12 cellular contexts compared by ENCODE assay signal in the genomic region with DNA sequence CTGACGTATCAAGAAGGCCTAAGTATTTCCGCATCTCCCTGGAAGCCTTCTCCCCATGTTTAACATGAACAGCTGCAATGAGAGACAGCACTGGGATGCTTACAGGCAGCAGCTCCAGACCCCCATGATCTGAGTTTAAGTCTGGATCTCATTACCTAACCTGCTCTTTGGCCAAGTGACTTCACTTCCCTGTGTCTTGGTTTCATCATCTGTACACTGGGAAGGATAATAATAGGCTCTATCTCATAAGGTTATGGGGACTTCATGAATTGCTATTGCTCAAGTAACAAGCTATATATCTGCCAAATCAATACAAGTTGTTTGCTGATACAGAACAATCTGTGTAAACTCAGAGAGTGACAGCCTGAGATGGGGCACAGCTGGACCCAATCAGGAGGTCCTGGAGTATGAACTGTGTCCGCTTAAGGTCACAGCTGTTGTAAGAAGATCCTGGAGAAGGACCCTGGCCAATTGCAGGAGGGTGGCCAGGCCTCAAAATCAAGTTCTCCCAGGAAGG. TPM values are rescaled to one million over a fixed set of nuclear protein-coding genes. Genes with fewer than 3 reads are reported as not detected.
A peak's percentile ranks its signal among the peaks of the same experiment; 100 is the strongest.
DNase-seq lines count a peak whose midpoint lies in the region; ATAC-seq and TF ChIP-seq lines count a peak whose summit lies in the region.
"Had no signal": no experiment of that assay in that cellular context is flagged by ENCODE, and none has a peak within 500 bp of the region (broad histone marks: within the 10 kb centered on the region; RNA-seq: fewer than 3 reads in every experiment).

No MANE protein-coding gene starts in this region.

- no peaks in the 10 kb centered on the region for H3K9me3 Mint-ChIP-seq in activated CD4-positive, alpha-beta T cell treated with anti-CD3 and anti-CD28 coated beads, Interleukin-2, amount 10 ng/mL, durations not matched to agents 7 days and 5 days

- DNase-seq in body of pancreas = peak in 3 of 4 donors; percentile 25 to 48 (median 37)
- DNase-seq in left lobe of liver (ENCODE audit: low spot score) = peak; percentile 38
- DNase-seq in stimulated activated CD8-positive, alpha-beta memory T cell treated with anti-CD3 and anti-CD28 coated beads, Interleukin-4, amount 100 ng/mL, for 48 hours = peak; percentile 10
- DNase-seq in activated CD4-positive, alpha-beta T cell treated with anti-CD3 and anti-CD28 coated beads, Interleukin-2, amount 10 ng/mL, durations not matched to agents 7 days and 5 days = no peak
- no peak for DNase-seq in NCI-H226
- no peak for DNase-seq in NCI-H2227 (lab: John Stamatoyannopoulos, UW; ENCODE audit: unreplicated experiment)
- DNase-seq: NCI-H1694, SIG-M5 had no signal

- H3K27me3 Mint-ChIP-seq in activated CD4-positive, alpha-beta T cell treated with anti-CD3 and anti-CD28 coated beads, Interleukin-2, amount 10 ng/mL, durations not matched to agents 7 days and 5 days = no peaks in the 10 kb centered on the region

- H3K27ac ChIP-seq in HEK293 (ENCODE audit: extremely low read depth, low read depth, low read length) = 0 out of 2 replicates have a peak overlapping the region, but pooled peaks have one; percentile 39
- H3K27ac ChIP-seq in body of pancreas = peak overlapping the region in 2 of 4 donors; percentile 25 to 56

- no peak for TF ChIP-seq POLR2A in body of pancreas (IDR thresholded peaks at IDR 0.05)

- peaks cover 8% of the 10 kb centered on the region for H3K4me1 Mint-ChIP-seq in activated CD4-positive, alpha-beta T cell treated with anti-CD3 and anti-CD28 coated beads, Interleukin-2, amount 10 ng/mL, durations not matched to agents 7 days and 5 days

- no peak overlapping the region for H3K4me3 Mint-ChIP-seq in activated CD4-positive, alpha-beta T cell treated with anti-CD3 and anti-CD28 coated beads, Interleukin-2, amount 10 ng/mL, durations not matched to agents 7 days and 5 days

- no peaks in the 10 kb centered on the region for H3K36me3 Mint-ChIP-seq in activated CD4-positive, alpha-beta T cell treated with anti-CD3 and anti-CD28 coated beads, Interleukin-2, amount 10 ng/mL, durations not matched to agents 7 days and 5 days (ENCODE audit: low read depth)

- no peak for TF ChIP-seq CTCF in HEK293 (tag by site-specific recombination; IDR thresholded peaks at IDR 0.05)
- TF ChIP-seq CTCF in body of pancreas (IDR thresholded peaks at IDR 0.05) = no peak

- H3K4me3 ChIP-seq in HEK293 (ENCODE audit: low read depth, low read length) = no peak overlapping the region
- no peak overlapping the region for H3K4me3 ChIP-seq in body of pancreas
- H3K4me3 ChIP-seq: skin epidermis had no signal

- POLR2A ChIA-PET in HEK293 (lab: Yijun Ruan, JAX) = interaction anchor here (1.0 kb wide), 1 partner anchor 104 kb away, joined by 3 read pairs; no protein-coding TSS in a partner anchor
- POLR2A ChIA-PET in activated CD4-positive, alpha-beta T cell treated with anti-CD3 and anti-CD28 coated beads, Interleukin-2, amount 10 ng/mL, durations not matched to agents 7 days and 5 days (lab: Charles Lee) = no interaction called here

- intact Hi-C loops in body of pancreas (cut with DNase I) = no loop called here

- no peak overlapping the region for H3K27ac Mint-ChIP-seq in activated CD4-positive, alpha-beta T cell treated with anti-CD3 and anti-CD28 coated beads, Interleukin-2, amount 10 ng/mL, durations not matched to agents 7 days and 5 days

- H3K4me1 ChIP-seq in HEK293 (ENCODE audit: control insufficient read depth, insufficient read depth, low read length) = peaks cover 9% of the 10 kb centered on the region
- H3K4me1 ChIP-seq in body of pancreas = peaks cover 13% of the 10 kb centered on the region

- no peaks in the 10 kb centered on the region for H3K27me3 ChIP-seq in body of pancreas

- peak; percentile 45 for ATAC-seq in body of pancreas
- no peak for ATAC-seq in left lobe of liver
- no peak for ATAC-seq in HG03108 (IDR thresholded peaks at IDR 0.05; ENCODE audit: unreplicated experiment)

- CTCF ChIA-PET in HEK293 (lab: Yijun Ruan, JAX) = interaction anchor here (0.6 to 6.3 kb wide), 4 partner anchors 36 to 112 kb away, joined by 3 to 44 read pairs (median 3); no protein-coding TSS in a partner anchor
- CTCF ChIA-PET in activated CD4-positive, alpha-beta T cell treated with anti-CD3 and anti-CD28 coated beads, Interleukin-2, amount 10 ng/mL, durations not matched to agents 7 days and 5 days (lab: Charles Lee) = no interaction called here

- 53 to 84% methylated on average over 1 to 3 of the region's 3 CpGs for WGBS in body of pancreas, 2 donors

- H3K9me3 ChIP-seq in HEK293 (ENCODE audit: control insufficient read depth, insufficient read depth, low read depth, low read length) (no peaks in the 10 kb centered on the region), body of pancreas (no peaks in the 10 kb centered on the region)

- H3K36me3 ChIP-seq in HEK293 (ENCODE audit: control insufficient read depth in 2 of 2, insufficient read depth in 1 of 2, low read length in 2 of 2) (no peaks in the 10 kb centered on the region), body of pancreas (replicated peaks in 1 of 2; ENCODE audit: insufficient read depth in 1 of 2, low read depth in 2 of 2) (no peaks in the 10 kb centered on the region)

TF ChIP-seq in HEK293, 187 proteins besides CTCF, POLR2A, EP300 and RAD21 (continues in another document):
- no peak for TF ChIP-seq ZNF202 (tag by site-specific recombination; IDR thresholded peaks at IDR 0.05; ENCODE audit: borderline replicate concordance)
- no peak for TF ChIP-seq ZNF138 (tag by site-specific recombination; IDR thresholded peaks at IDR 0.05; ENCODE audit: borderline replicate concordance)
- TF ChIP-seq ZBTB49 (tag by site-specific recombination; IDR thresholded peaks at IDR 0.05; ENCODE audit: low read depth) = no peak
- no peak for TF ChIP-seq ZNF169 (tag by site-specific recombination; IDR thresholded peaks at IDR 0.05)
- no peak for TF ChIP-seq ZNF426 (tag by site-specific recombination; IDR thresholded peaks at IDR 0.05)
- no peak for TF ChIP-seq ZNF704 (tag by site-specific recombination; IDR thresholded peaks at IDR 0.05)
- TF ChIP-seq TRIM28 (IDR thresholded peaks at IDR 0.05; ENCODE audit: borderline replicate concordance, low read length) = no peak
- TF ChIP-seq SCRT1 (tag by site-specific recombination; IDR thresholded peaks at IDR 0.05; ENCODE audit: borderline replicate concordance) = no peak
- TF ChIP-seq ZNF140 (tag by site-specific recombination; IDR thresholded peaks at IDR 0.05) = no peak
- no peak for TF ChIP-seq ZNF350 (tag by site-specific recombination; IDR thresholded peaks at IDR 0.05)
- TF ChIP-seq ZNF555 (tag by site-specific recombination; conservative IDR thresholded peaks at IDR 0.05) = no peak
- TF ChIP-seq OVOL3 (tag by site-specific recombination; IDR thresholded peaks at IDR 0.05) = no peak
- no peak for TF ChIP-seq GLIS1 (tag by site-specific recombination; IDR thresholded peaks at IDR 0.05)
- TF ChIP-seq ZNF133 (tag by site-specific recombination; IDR thresholded peaks at IDR 0.05) = no peak
- TF ChIP-seq ZNF449 (tag by site-specific recombination; IDR thresholded peaks at IDR 0.05) = no peak

RNA-seq across cellular contexts. Expression of gene TGM2, which starts 56.0 kb away (rescaled TPM):
- 10 to 100 TPM; 17.1 to 27.5 TPM for total RNA-seq in body of pancreas
- total RNA-seq in left lobe of liver = 193 TPM
- under 1 TPM; 0.07 to 0.21 TPM for total RNA-seq in activated CD4-positive, alpha-beta T cell treated with anti-CD3 and anti-CD28 coated beads, Interleukin-2, amount 10 ng/mL, durations not matched to agents 7 days and 5 days
- total RNA-seq: activated CD8-positive, alpha-beta memory T cell treated with anti-CD3 and anti-CD28 coated beads for 36 hours had no signal

Comparison
In these comparisons a context has a peak if more than half of its experiments do, and no peak if none do; other contexts are left out.
1. DNase-seq: peak in body of pancreas (3 of 4), left lobe of liver (single experiment) and stimulated activated CD8-positive, alpha-beta memory T cell treated with anti-CD3 and anti-CD28 coated beads, Interleukin-4, amount 100 ng/mL, for 48 hours (single experiment); none in activated CD4-positive, alpha-beta T cell treated with anti-CD3 and anti-CD28 coated beads, Interleukin-2, amount 10 ng/mL, durations not matched to agents 7 days and 5 days (single experiment), NCI-H226 (single experiment) and NCI-H2227 (single experiment).
2. RNA of gene TGM2, which starts 56.0 kb away (total RNA-seq): 193 TPM in left lobe of liver (single experiment) and 17.1 to 27.5 TPM in body of pancreas; 0.07 to 0.21 TPM in activated CD4-positive, alpha-beta T cell treated with anti-CD3 and anti-CD28 coated beads, Interleukin-2, amount 10 ng/mL, durations not matched to agents 7 days and 5 days; every median in the first group is over 10 times any median in the second.